10 cellular contexts compared by ENCODE assay signal in the genomic region with DNA sequence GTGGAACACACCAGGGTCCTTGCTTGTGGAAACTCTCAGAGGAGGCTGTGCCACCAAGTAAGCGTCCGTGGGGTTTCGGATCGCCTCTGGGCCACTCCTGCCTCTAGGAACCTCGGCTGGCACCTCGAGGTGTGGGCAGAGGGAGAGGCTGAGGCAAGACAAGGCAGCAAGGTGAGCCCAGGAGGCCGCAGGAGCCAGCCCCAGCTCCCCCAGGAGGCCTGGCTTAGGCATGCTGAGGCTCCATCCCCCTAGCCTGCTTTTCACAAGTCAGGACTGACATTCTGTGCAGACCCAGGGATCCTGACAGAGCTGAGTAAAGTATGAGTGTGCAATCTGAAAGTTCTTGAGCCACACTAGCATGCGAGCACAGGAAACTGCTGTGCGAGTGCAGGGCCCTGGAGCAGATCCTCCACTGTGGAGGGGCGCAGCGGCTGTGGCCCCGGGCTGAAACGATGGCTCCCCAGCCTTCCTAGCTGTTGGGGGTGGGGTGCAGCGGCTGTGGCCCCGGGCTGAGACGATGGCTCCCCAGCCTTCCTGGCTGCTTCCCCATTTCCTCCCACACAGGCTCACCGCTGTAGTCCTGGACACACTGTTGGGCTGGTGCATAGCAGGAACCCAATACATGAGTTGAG.
DNase-seq lines count a peak whose midpoint lies in the region; ATAC-seq and TF ChIP-seq lines count a peak whose summit lies in the region.
"Had no signal": no experiment of that assay in that cellular context is flagged by ENCODE, and none has a peak within 500 bp of the region (broad histone marks: within the 10 kb centered on the region; RNA-seq: fewer than 3 reads in every experiment).

No MANE protein-coding gene starts in this region.

- H3K4me1 ChIP-seq in osteoblast (ENCODE audit: insufficient read depth, low read length) (peaks cover 36% of the 10 kb centered on the region), PC-3 (ENCODE audit: insufficient read depth, low read length) (peaks cover 27% of the 10 kb centered on the region), tibial nerve (peaks cover 0 to 55% (median 11%) of the 10 kb centered on the region in 4 donors)

- TF ChIP-seq CTCF in GM06990 (IDR thresholded peaks at IDR 0.05; ENCODE audit: insufficient read depth, low read length, poor library complexity, severe bottlenecking) = no peak
- no peak for TF ChIP-seq CTCF in osteoblast (IDR thresholded peaks at IDR 0.05; ENCODE audit: extremely low read depth, low read depth, low read length)
- TF ChIP-seq CTCF in PC-3 (conservative IDR thresholded peaks at IDR 0.05; ENCODE audit: low read depth, low read length) = no peak
- TF ChIP-seq CTCF in tibial nerve (IDR thresholded peaks at IDR 0.05) = no peak

- BruUV-seq in PC-3 (replicated peaks; lab: Mats Ljungman, UMichigan) = no TSS peak

- no peak for TF ChIP-seq EP300 in tibial nerve (IDR thresholded peaks at IDR 0.05)

- H3K4me2 ChIP-seq in osteoblast (ENCODE audit: insufficient read depth, low read length) = peak overlapping the region; percentile 6
- no peak overlapping the region for H3K4me2 ChIP-seq in PC-3 (ENCODE audit: low read length)

- in situ Hi-C loops in KBM-7 (cut with MboI; ENCODE audit: low pct_unique_long_range_greater_than_20kb, low sequenced_read_pairs) = no loop called here

- POLR2A ChIA-PET in PC-3 (lab: Charles Lee; ENCODE audit: unreplicated experiment) = no interaction called here

- H3K79me2 ChIP-seq in osteoblast (ENCODE audit: insufficient read depth, low read length) (no peaks in the 10 kb centered on the region), PC-3 (ENCODE audit: low read length) (no peaks in the 10 kb centered on the region)

- intact Hi-C loops in PC-3 (cut with micrococcal nuclease) = no loop called here

- CTCF ChIA-PET in PC-3 (lab: Charles Lee) = no interaction called here

- H3K4me3 ChIP-seq in GM06990 (replicated peaks; ENCODE audit: low read depth, low read length) (no peak overlapping the region), osteoblast (ENCODE audit: insufficient read depth, low read length) (no peak overlapping the region), PC-3 (ENCODE audit: low read length) (no peak overlapping the region), tibial nerve (no peak overlapping the region)
- H3K4me3 ChIP-seq: adrenal gland had no signal

- no peaks in the 10 kb centered on the region for H3K27me3 ChIP-seq in GM06990 (replicated peaks; ENCODE audit: control insufficient read depth, insufficient read depth, low read length)
- H3K27me3 ChIP-seq in osteoblast (ENCODE audit: insufficient read depth, low read length) = no peaks in the 10 kb centered on the region
- H3K27me3 ChIP-seq in PC-3 (ENCODE audit: low read length) = no peaks in the 10 kb centered on the region
- H3K27me3 ChIP-seq in tibial nerve = no peaks in the 10 kb centered on the region
- H3K27me3 ChIP-seq: adrenal gland had no signal

- no peaks in the 10 kb centered on the region for H3F3A ChIP-seq in PC-3 (ENCODE audit: low read length, unreplicated experiment)

- peak; percentile 40 for DNase-seq in GM06990 (ENCODE audit: extremely low read depth, insufficient read length)
- peak; percentile 47 for DNase-seq in KBM-7
- peak; percentile 28 for DNase-seq in dermis blood vessel endothelial cell
- peak; percentile 90 for DNase-seq in osteoblast (ENCODE audit: insufficient read length, low spot score, missing footprints)
- no peak for DNase-seq in DMS153 (lab: John Stamatoyannopoulos, UW)
- DNase-seq in hypothalamus (lab: John Stamatoyannopoulos, UW) = no peak
- DNase-seq in PC-3 = no peak
- DNase-seq in tibial nerve (ENCODE audit: low spot score in 2 of 2) = no peak
- DNase-seq: activated CD4-positive, CD25-positive, alpha-beta regulatory T cell treated with anti-CD3 and anti-CD28 coated beads, Interleukin-2, amount 50 U/mL, for 72 hours; adrenal gland had no signal

- 67 to 82% methylated on average over 10 to 15 of the region's 17 CpGs for WGBS in tibial nerve, 2 donors

- H3K9ac ChIP-seq in PC-3 (ENCODE audit: low read length) = no peak overlapping the region

- H2AFZ ChIP-seq in osteoblast (ENCODE audit: low read length) (peak overlapping the region; percentile 56), PC-3 (ENCODE audit: low read length) (no peak overlapping the region)

- no peaks in the 10 kb centered on the region for H3K9me3 ChIP-seq in osteoblast (ENCODE audit: low read depth, low read length)
- H3K9me3 ChIP-seq in PC-3 (ENCODE audit: low read length) = no peaks in the 10 kb centered on the region
- no peaks in the 10 kb centered on the region for H3K9me3 ChIP-seq in tibial nerve
- H3K9me3 ChIP-seq: adrenal gland had no signal

- H3K27ac ChIP-seq in osteoblast (ENCODE audit: low read depth, low read length) = peak overlapping the region; percentile 52
- no peak overlapping the region for H3K27ac ChIP-seq in PC-3 (ENCODE audit: low read length)
- peak overlapping the region in 2 of 4 donors; percentile 56 to 58 for H3K27ac ChIP-seq in tibial nerve

- TF ChIP-seq POLR2A in tibial nerve (IDR thresholded peaks at IDR 0.05) = no peak

- no peaks in the 10 kb centered on the region for H3K9me2 ChIP-seq in PC-3 (replicated peaks; ENCODE audit: low read length)

- H4K20me1 ChIP-seq in osteoblast (ENCODE audit: insufficient read depth, low read length) (no peaks in the 10 kb centered on the region), PC-3 (ENCODE audit: low read length) (no peaks in the 10 kb centered on the region)

- ATAC-seq in PC-3 = no peak

- H3K36me3 ChIP-seq in GM06990 (ENCODE audit: control insufficient read depth, insufficient read depth, low read length) (no peaks in the 10 kb centered on the region), osteoblast (ENCODE audit: insufficient read depth, low read length) (no peaks in the 10 kb centered on the region), PC-3 (ENCODE audit: low read depth, low read length) (no peaks in the 10 kb centered on the region), tibial nerve (no peaks in the 10 kb centered on the region)
- H3K36me3 ChIP-seq: adrenal gland had no signal

Comparison
In these comparisons a context has a peak if more than half of its experiments do, and no peak if none do; other contexts are left out.
1. DNase-seq: peak in GM06990 (single experiment), KBM-7 (single experiment), dermis blood vessel endothelial cell (single experiment) and osteoblast (single experiment); none in DMS153 (single experiment), hypothalamus (0 of 51), PC-3 (single experiment) and tibial nerve (0 of 2).